In the genomic region with DNA sequence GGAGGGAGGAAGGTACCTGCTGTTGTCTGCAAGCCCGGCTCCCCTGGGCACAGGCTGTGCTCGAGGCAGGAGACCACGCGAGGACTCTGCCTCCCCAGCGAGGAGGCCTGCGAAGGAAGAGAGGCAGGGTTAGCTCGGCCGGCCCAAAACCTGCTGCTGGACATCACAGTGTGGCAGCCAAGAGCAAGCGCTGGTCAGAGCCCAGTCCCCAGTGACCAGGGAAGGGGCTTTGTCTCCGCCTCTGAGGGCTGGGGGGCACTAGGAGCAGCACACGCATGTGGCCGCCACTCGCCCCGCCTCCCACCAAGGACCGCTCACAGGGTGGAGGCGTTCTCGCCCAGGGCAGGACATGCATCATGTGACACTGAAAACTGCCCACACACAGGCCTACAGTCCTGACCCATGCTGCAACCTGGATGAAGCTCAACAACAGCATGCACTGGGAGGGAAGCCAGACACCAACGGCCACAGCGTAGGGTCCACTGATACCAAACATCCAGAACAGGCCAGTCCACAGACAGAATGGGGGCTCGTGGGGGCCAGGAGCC, we compare ENCODE assay signal across 1 cellular context.
TF ChIP-seq lines count a peak whose summit lies in the region.

No MANE protein-coding gene starts in this region.

TF ChIP-seq in HepG2, 621 proteins besides CTCF, POLR2A, EP300 and RAD21 (continued from another document):
- TF ChIP-seq, protein P1, sequence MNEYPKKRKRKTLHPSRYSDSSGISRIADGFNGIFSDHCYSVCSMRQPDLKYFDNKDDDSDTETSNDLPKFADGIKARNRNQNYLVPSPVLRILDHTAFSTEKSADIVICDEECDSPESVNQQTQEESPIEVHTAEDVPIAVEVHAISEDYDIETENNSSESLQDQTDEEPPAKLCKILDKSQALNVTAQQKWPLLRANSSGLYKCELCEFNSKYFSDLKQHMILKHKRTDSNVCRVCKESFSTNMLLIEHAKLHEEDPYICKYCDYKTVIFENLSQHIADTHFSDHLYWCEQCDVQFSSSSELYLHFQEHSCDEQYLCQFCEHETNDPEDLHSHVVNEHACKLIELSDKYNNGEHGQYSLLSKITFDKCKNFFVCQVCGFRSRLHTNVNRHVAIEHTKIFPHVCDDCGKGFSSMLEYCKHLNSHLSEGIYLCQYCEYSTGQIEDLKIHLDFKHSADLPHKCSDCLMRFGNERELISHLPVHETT (CRISPR knock-in tag; conservative IDR thresholded peaks at IDR 0.05) = no peak
- TF ChIP-seq ZNF101 (CRISPR knock-in tag; IDR thresholded peaks at IDR 0.05; ENCODE audit: borderline replicate concordance, low read depth) (no peak), ZNF589 (CRISPR knock-in tag; conservative IDR thresholded peaks at IDR 0.05) (no peak), AGO2 (optimal IDR thresholded peaks at IDR 0.05; ENCODE audit: low read depth, low read length) (peak; percentile 24), MZF1 (CRISPR knock-in tag; IDR thresholded peaks at IDR 0.05; ENCODE audit: borderline replicate concordance) (no peak)
- TF ChIP-seq, protein P2, sequence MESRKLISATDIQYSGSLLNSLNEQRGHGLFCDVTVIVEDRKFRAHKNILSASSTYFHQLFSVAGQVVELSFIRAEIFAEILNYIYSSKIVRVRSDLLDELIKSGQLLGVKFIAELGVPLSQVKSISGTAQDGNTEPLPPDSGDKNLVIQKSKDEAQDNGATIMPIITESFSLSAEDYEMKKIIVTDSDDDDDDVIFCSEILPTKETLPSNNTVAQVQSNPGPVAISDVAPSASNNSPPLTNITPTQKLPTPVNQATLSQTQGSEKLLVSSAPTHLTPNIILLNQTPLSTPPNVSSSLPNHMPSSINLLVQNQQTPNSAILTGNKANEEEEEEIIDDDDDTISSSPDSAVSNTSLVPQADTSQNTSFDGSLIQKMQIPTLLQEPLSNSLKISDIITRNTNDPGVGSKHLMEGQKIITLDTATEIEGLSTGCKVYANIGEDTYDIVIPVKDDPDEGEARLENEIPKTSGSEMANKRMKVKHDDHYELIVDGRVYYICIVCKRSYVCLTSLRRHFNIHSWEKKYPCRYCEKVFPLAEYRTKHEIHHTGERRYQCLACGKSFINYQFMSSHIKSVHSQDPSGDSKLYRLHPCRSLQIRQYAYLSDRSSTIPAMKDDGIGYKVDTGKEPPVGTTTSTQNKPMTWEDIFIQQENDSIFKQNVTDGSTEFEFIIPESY (CRISPR knock-in tag; IDR thresholded peaks at IDR 0.05) = peak; percentile 8; the same call in 1 of the 2 replicates
- TF ChIP-seq, protein P3, sequence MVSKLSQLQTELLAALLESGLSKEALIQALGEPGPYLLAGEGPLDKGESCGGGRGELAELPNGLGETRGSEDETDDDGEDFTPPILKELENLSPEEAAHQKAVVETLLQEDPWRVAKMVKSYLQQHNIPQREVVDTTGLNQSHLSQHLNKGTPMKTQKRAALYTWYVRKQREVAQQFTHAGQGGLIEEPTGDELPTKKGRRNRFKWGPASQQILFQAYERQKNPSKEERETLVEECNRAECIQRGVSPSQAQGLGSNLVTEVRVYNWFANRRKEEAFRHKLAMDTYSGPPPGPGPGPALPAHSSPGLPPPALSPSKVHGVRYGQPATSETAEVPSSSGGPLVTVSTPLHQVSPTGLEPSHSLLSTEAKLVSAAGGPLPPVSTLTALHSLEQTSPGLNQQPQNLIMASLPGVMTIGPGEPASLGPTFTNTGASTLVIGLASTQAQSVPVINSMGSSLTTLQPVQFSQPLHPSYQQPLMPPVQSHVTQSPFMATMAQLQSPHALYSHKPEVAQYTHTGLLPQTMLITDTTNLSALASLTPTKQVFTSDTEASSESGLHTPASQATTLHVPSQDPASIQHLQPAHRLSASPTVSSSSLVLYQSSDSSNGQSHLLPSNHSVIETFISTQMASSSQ (IDR thresholded peaks at IDR 0.05; ENCODE audit: low read depth) = no peak
- TF ChIP-seq, protein P3 (CRISPR knock-in tag; IDR thresholded peaks at IDR 0.05; ENCODE audit: borderline replicate concordance) = 0 out of 2 replicates have a peak, but pooled peaks have one; percentile 33
- TF ChIP-seq, protein P4, sequence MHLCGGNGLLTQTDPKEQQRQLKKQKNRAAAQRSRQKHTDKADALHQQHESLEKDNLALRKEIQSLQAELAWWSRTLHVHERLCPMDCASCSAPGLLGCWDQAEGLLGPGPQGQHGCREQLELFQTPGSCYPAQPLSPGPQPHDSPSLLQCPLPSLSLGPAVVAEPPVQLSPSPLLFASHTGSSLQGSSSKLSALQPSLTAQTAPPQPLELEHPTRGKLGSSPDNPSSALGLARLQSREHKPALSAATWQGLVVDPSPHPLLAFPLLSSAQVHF (CRISPR knock-in tag; IDR thresholded peaks at IDR 0.05) = no peak
- TF ChIP-seq, protein P5, sequence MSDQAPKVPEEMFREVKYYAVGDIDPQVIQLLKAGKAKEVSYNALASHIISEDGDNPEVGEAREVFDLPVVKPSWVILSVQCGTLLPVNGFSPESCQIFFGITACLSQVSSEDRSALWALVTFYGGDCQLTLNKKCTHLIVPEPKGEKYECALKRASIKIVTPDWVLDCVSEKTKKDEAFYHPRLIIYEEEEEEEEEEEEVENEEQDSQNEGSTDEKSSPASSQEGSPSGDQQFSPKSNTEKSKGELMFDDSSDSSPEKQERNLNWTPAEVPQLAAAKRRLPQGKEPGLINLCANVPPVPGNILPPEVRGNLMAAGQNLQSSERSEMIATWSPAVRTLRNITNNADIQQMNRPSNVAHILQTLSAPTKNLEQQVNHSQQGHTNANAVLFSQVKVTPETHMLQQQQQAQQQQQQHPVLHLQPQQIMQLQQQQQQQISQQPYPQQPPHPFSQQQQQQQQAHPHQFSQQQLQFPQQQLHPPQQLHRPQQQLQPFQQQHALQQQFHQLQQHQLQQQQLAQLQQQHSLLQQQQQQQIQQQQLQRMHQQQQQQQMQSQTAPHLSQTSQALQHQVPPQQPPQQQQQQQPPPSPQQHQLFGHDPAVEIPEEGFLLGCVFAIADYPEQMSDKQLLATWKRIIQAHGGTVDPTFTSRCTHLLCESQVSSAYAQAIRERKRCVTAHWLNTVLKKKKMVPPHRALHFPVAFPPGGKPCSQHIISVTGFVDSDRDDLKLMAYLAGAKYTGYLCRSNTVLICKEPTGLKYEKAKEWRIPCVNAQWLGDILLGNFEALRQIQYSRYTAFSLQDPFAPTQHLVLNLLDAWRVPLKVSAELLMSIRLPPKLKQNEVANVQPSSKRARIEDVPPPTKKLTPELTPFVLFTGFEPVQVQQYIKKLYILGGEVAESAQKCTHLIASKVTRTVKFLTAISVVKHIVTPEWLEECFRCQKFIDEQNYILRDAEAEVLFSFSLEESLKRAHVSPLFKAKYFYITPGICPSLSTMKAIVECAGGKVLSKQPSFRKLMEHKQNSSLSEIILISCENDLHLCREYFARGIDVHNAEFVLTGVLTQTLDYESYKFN (CRISPR knock-in tag; conservative IDR thresholded peaks at IDR 0.05) = no peak
